ENCODE assay signal across 1 cellular context in the genomic region with DNA sequence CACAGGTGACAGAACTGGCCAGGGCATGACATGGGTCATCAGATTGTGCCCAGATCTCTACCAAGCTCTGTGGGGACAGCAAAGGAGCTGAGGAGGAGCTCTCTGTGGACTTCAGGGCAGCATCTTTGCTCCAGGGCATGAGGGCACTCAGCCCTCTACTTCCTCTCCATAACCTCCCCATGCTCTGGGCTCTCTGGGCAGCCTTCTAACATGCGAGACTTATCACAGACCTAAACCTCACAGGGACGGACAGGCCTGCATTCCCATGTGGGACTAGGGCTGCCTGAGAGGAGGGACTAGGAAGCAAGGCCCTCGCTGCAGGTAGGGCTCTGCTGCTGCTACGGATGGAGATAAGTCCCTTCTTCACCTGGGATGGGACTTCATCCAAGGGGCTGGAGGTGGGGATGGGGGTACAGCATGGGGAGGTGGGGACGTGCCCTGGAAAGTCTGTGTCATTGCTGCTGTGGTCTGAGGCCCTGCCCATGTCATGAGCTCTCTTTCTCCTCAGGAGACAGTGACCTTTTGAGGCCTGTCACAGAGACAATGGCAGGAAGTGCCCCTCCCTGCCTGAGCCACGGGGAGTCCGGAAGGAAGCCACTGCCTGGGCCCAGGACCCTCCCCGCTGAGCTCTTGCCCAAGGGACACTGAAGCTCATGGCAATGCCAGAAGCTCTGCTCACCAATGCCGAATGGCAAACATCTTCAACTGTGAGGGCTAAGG.
TF ChIP-seq lines count a peak whose summit lies in the region.

No MANE protein-coding gene starts in this region.

TF ChIP-seq in SK-N-SH, 30 proteins besides CTCF, POLR2A, EP300 and RAD21:
- TF ChIP-seq NFIC (IDR thresholded peaks at IDR 0.05; ENCODE audit: borderline replicate concordance) (no peak), JUND (IDR thresholded peaks at IDR 0.05) (no peak), GABPA (IDR thresholded peaks at IDR 0.05; ENCODE audit: low read depth) (no peak), FOXJ3 (CRISPR knock-in tag; IDR thresholded peaks at IDR 0.05) (no peak), IRF3 (IDR thresholded peaks at IDR 0.05; ENCODE audit: low read depth, low read length) (no peak), ELF1 (IDR thresholded peaks at IDR 0.05) (no peak), TEAD4 (IDR thresholded peaks at IDR 0.05; ENCODE audit: borderline replicate concordance, insufficient read depth) (no peak), MXI1 (IDR thresholded peaks at IDR 0.05; ENCODE audit: low read depth, low read length) (no peak), POLR2AphosphoS5 (IDR thresholded peaks at IDR 0.05; ENCODE audit: low read depth, low read length) (no peak)
- TF ChIP-seq, protein P1, sequence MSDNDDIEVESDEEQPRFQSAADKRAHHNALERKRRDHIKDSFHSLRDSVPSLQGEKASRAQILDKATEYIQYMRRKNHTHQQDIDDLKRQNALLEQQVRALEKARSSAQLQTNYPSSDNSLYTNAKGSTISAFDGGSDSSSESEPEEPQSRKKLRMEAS (IDR thresholded peaks at IDR 0.05; ENCODE audit: low read depth) = no peak
